ENCODE assay signal across 16 cellular contexts in genomic region chrX:4182010-4182806, GRCh38.
DNase-seq lines count a peak whose midpoint lies in the region; ATAC-seq, FAIRE-seq and TF ChIP-seq lines count a peak whose summit lies in the region.
"Had no signal": no experiment of that assay in that cellular context is flagged by ENCODE, and none has a peak within 500 bp of the region (broad histone marks: within the 10 kb centered on the region; RNA-seq: fewer than 3 reads in every experiment).

No MANE protein-coding gene starts in this region.

- H3K9me3 Mint-ChIP-seq in H9 (peaks cover 16 to 17% of the 10 kb centered on the region in 2 experiments), type B pancreatic cell (no peaks in the 10 kb centered on the region)

- H4K20me1 ChIP-seq in H9 (ENCODE audit: control insufficient read depth, insufficient read depth, insufficient read length) (no peaks in the 10 kb centered on the region), H1 (replicated peaks in 1 of 2; ENCODE audit: control insufficient read depth in 1 of 2, insufficient read depth in 2 of 2, low read length in 2 of 2) (no peaks in the 10 kb centered on the region)

- H3K79me2 ChIP-seq in H9 (ENCODE audit: insufficient read depth, low read length): no peaks in the 10 kb centered on the region
- H3K79me2 ChIP-seq in H1 (ENCODE audit: control insufficient read depth in 1 of 2, insufficient read depth in 2 of 2, low read length in 2 of 2): no peaks in the 10 kb centered on the region

- POLR2A ChIA-PET in H1 (lab: Charles Lee; ENCODE audit: partially characterized antibody): interaction anchor here (0.6 kb wide), 1 partner anchor 204 kb away, joined by 3 read pairs; no protein-coding TSS in a partner anchor

- no peak overlapping the region for H2BK120ac ChIP-seq in H9 (ENCODE audit: low read depth, low read length, poor library complexity, severe bottlenecking)
- no peak overlapping the region for H2BK120ac ChIP-seq in H1 (replicated peaks; ENCODE audit: low read depth, low read length)

- H2AK5ac ChIP-seq in H9 (ENCODE audit: insufficient read length, low read length) (no peak overlapping the region), H1 (ENCODE audit: low read depth, low read length) (no peak overlapping the region)

- H3K4me1 ChIP-seq in H9 (ENCODE audit: insufficient read depth, low read length): peaks cover 5% of the 10 kb centered on the region; the same call in 1 of the 2 replicates
- 0 out of 7 replicates have a peak, but pooled peaks cover 0 to 2% (median 0%) of the 10 kb centered on the region in 4 experiments for H3K4me1 ChIP-seq in H1 (replicated peaks in 1 of 4; ENCODE audit: control insufficient read depth in 3 of 4, insufficient read depth in 4 of 4, low read length in 3 of 4)

- TF ChIP-seq CTCF in H9 (conservative IDR thresholded peaks at IDR 0.05): no peak
- no peak for TF ChIP-seq CTCF in H1 (IDR thresholded peaks at IDR 0.05; ENCODE audit: control extremely low read depth in 1 of 3, insufficient read depth in 1 of 3, low read depth in 1 of 3, low read length in 3 of 3)
- no peak for TF ChIP-seq CTCF in type B pancreatic cell (conservative IDR thresholded peaks at IDR 0.05)

- H3K9ac ChIP-seq in H9 (ENCODE audit: extremely low read depth, insufficient read length, low read length) (peak overlapping the region; percentile 51), H1 (replicated peaks in 1 of 4; ENCODE audit: extremely low read depth in 1 of 4, low read depth in 3 of 4, low read length in 3 of 4) (no peak overlapping the region)

- peak; percentile 85 for FAIRE-seq in H1 (lab: Jason Lieb, UNC)

- H2BK15ac ChIP-seq in H9 (ENCODE audit: low read depth, low read length): no peak overlapping the region
- H2BK15ac ChIP-seq in H1 (ENCODE audit: low read length): no peak overlapping the region

- H3T11ph ChIP-seq in H9 (ENCODE audit: low read length): peak overlapping the region; percentile 97

- H3K23me2 ChIP-seq in H9 (ENCODE audit: insufficient read length, low read depth, low read length, poor library complexity, severe bottlenecking): no peaks in the 10 kb centered on the region
- H3K23me2 ChIP-seq in H1 (ENCODE audit: low read depth, low read length): no peaks in the 10 kb centered on the region

- H2AFZ ChIP-seq in H9 (ENCODE audit: low read length): peak overlapping the region; percentile 80
- no peak overlapping the region; the same call in 1 of the 2 replicates for H2AFZ ChIP-seq in H1 (ENCODE audit: low read length)

- H3K4me3 ChIP-seq in H1 (ENCODE audit: extremely low read depth in 1 of 4, insufficient read depth in 2 of 4, low read depth in 3 of 4, low read length in 4 of 4): no peak overlapping the region
- H3K4me3 ChIP-seq: MG63 had no signal

- H3K36me3 ChIP-seq in H1 (ENCODE audit: control insufficient read depth in 2 of 4, insufficient read depth in 4 of 4, low read length in 3 of 4): no peaks in the 10 kb centered on the region
- H3K36me3 ChIP-seq: MG63 had no signal

- H3K18ac ChIP-seq in H9 (ENCODE audit: insufficient read length, low read depth, low read length): peak overlapping the region; percentile 96
- H3K18ac ChIP-seq in H1 (ENCODE audit: extremely low read depth, low read length): peak overlapping the region; percentile 48

- H3K27me3 Mint-ChIP-seq in H9 (ENCODE audit: low read depth) (no peaks in the 10 kb centered on the region), type B pancreatic cell (no peaks in the 10 kb centered on the region)

- H3K27ac ChIP-seq in H9 (ENCODE audit: insufficient read length, low read depth, low read length): peak overlapping the region; percentile 97
- no peak overlapping the region for H3K27ac ChIP-seq in H1 (ENCODE audit: low read depth, low read length)

- peak overlapping the region; percentile 36 for H4K91ac ChIP-seq in H9 (ENCODE audit: insufficient read length, low read depth, low read length)
- H4K91ac ChIP-seq in H1 (replicated peaks; ENCODE audit: insufficient read length, low read length): no peak overlapping the region

- H4K8ac ChIP-seq in H9 (replicated peaks; ENCODE audit: insufficient read length, low read depth, low read length): no peak overlapping the region
- H4K8ac ChIP-seq in H1 (ENCODE audit: extremely low read depth, insufficient read depth, low read length): no peak overlapping the region

- H3K27me3 ChIP-seq in H9 (ENCODE audit: insufficient read depth, low read length) (no peaks in the 10 kb centered on the region), H1 (replicated peaks in 1 of 4; ENCODE audit: control insufficient read depth in 3 of 4, extremely low read depth in 1 of 4, insufficient read depth in 3 of 4, low read length in 3 of 4) (no peaks in the 10 kb centered on the region)
- H3K27me3 ChIP-seq: MG63 had no signal

- H3K36me3 Mint-ChIP-seq in H9 (ENCODE audit: insufficient read depth in 1 of 3, low read depth in 3 of 3) (peaks cover 2 to 16% (median 10%) of the 10 kb centered on the region in 3 experiments; a peak in 6 of 7 replicates), type B pancreatic cell (no peaks in the 10 kb centered on the region)

- H3K9me3 ChIP-seq in H9 (ENCODE audit: control insufficient read depth, low read depth, low read length) (no peaks in the 10 kb centered on the region), H1 (ENCODE audit: insufficient read depth in 2 of 2, low read depth in 1 of 2, low read length in 1 of 2) (no peaks in the 10 kb centered on the region)
- H3K9me3 ChIP-seq: MG63 had no signal

- WGBS in H9 (ENCODE audit: extremely low coverage, insufficient read length, low lambda C conversion rate): no CpG with 5 or more reads among the region's 6 CpGs
- WGBS in H1 (ENCODE audit: extremely low coverage in 1 of 2, insufficient coverage in 1 of 2, insufficient read length in 1 of 2, insufficient replicate concordance in 2 of 2, low coverage in 1 of 2, low lambda C conversion rate in 2 of 2, missing lambda C conversion rate in 1 of 2), 2 experiments: 48% methylated on average over 6 of the region's 6 CpGs; no CpG with 5 or more reads in 1 of the 2 experiments

- peak overlapping the region; percentile 76 for H4K5ac ChIP-seq in H9 (ENCODE audit: insufficient read length, low read depth, low read length)
- no peak overlapping the region for H4K5ac ChIP-seq in H1 (ENCODE audit: insufficient read length, low read depth, low read length)

- TF ChIP-seq RAD21 in H1 (IDR thresholded peaks at IDR 0.05 in 1 of 2, conservative IDR thresholded peaks at IDR 0.05 in 1 of 2; ENCODE audit: low read depth in 2 of 2, low read length in 2 of 2): no peak

- H3K4ac ChIP-seq in H9 (ENCODE audit: low read depth, low read length): no peak overlapping the region; the same call in 1 of the 2 replicates
- H3K4ac ChIP-seq in H1 (replicated peaks; ENCODE audit: insufficient read length, low read depth, low read length): no peak overlapping the region

- no peak for TF ChIP-seq EP300 in H1 (IDR thresholded peaks at IDR 0.05; ENCODE audit: borderline replicate concordance in 1 of 2, low read depth in 2 of 2, low read length in 2 of 2)

- DNase-seq in H9: peak; percentile 71
- DNase-seq in H1 (ENCODE audit: low read depth in 1 of 2, low spot score in 2 of 2): peak; percentile 7 to 41
- DNase-seq in islet precursor cell: peak; percentile 94
- no peak for DNase-seq in type B pancreatic cell (ENCODE audit: extremely low spot score, unreplicated experiment)
- no peak for DNase-seq in hepatic stellate cell (ENCODE audit: low spot score)
- DNase-seq: COR-L47; DMS53; MG63; NCI-H1105; NCI-H1694; NCI-H69; NK-92 treated with Interleukin-12 subunit alpha and Interleukin-12 subunit beta, amount 100 ng/mL, for 24 hours; RPMI8226; SIG-M5 had no signal

- H3K79me1 ChIP-seq in H9 (ENCODE audit: insufficient read depth, low read depth, low read length, poor library complexity, severe bottlenecking) (no peaks in the 10 kb centered on the region), H1 (ENCODE audit: low read depth, low read length) (no peaks in the 10 kb centered on the region)

- H2BK20ac ChIP-seq in H9 (ENCODE audit: low read depth, low read length, poor library complexity, severe bottlenecking): no peak overlapping the region
- 0 out of 2 replicates have a peak overlapping the region, but pooled peaks have one; percentile 61 for H2BK20ac ChIP-seq in H1 (ENCODE audit: low read length)

- no peak for TF ChIP-seq POLR2A in H1 (IDR thresholded peaks at IDR 0.05; ENCODE audit: control extremely low read depth in 1 of 2, low read depth in 2 of 2, low read length in 2 of 2)

- peak overlapping the region; percentile 85 to 98 (median 94) for H3K27ac Mint-ChIP-seq in H9
- peak overlapping the region; percentile 67 for H3K27ac Mint-ChIP-seq in type B pancreatic cell

- H3K23ac ChIP-seq in H9 (ENCODE audit: insufficient read length, low read depth, low read length): no peak overlapping the region
- H3K23ac ChIP-seq in H1 (ENCODE audit: insufficient read length): no peak overlapping the region

- H2BK12ac ChIP-seq in H9 (ENCODE audit: insufficient read length, low read depth, low read length) (peak overlapping the region; percentile 11), H1 (ENCODE audit: low read depth, low read length) (no peak overlapping the region)

- H3K4me2 ChIP-seq in H9 (ENCODE audit: insufficient read depth, insufficient read length, low read length): peak overlapping the region; percentile 62
- peak overlapping the region; percentile 38 to 56 for H3K4me2 ChIP-seq in H1 (ENCODE audit: insufficient read depth in 1 of 2, low read depth in 2 of 2, low read length in 2 of 2)

- H3K14ac ChIP-seq in H9 (ENCODE audit: insufficient read depth, low read length): peak overlapping the region; percentile 89; the same call in 1 of the 2 replicates
- no peak overlapping the region for H3K14ac ChIP-seq in H1 (ENCODE audit: insufficient read length)

- CTCF ChIA-PET in H1 (lab: Charles Lee; ENCODE audit: partially characterized antibody): no interaction called here

- H3K4me3 Mint-ChIP-seq in H9: peak overlapping the region in 1 of 2 experiments; percentile 35; a peak in 2 of 5 replicates
- H3K4me3 Mint-ChIP-seq in type B pancreatic cell: peak overlapping the region; percentile 23

- H3K56ac ChIP-seq in H9 (ENCODE audit: insufficient read length, low read depth, low read length) (peak overlapping the region; percentile 34), H1 (replicated peaks; ENCODE audit: insufficient read length, low read depth, low read length) (no peak overlapping the region)

- H3K4me1 Mint-ChIP-seq in H9 (peaks cover 26 to 27% of the 10 kb centered on the region in 2 experiments), type B pancreatic cell (ENCODE audit: unreplicated experiment) (no peaks in the 10 kb centered on the region)

- ATAC-seq in GM18907 (IDR thresholded peaks at IDR 0.05; ENCODE audit: unreplicated experiment) (no peak), HG03565 (IDR thresholded peaks at IDR 0.05; ENCODE audit: unreplicated experiment) (no peak)

- peak overlapping the region; percentile 69 for H2BK5ac ChIP-seq in H9 (ENCODE audit: insufficient read length, low read length)
- peak overlapping the region; percentile 66; the same call in 1 of the 2 replicates for H2BK5ac ChIP-seq in H1 (ENCODE audit: low read depth, low read length)

TF ChIP-seq in H1, 55 proteins besides CTCF, POLR2A, EP300 and RAD21 (continues in another document):
- 0 out of 2 replicates have a peak, but pooled peaks have one; percentile 17 for TF ChIP-seq TCF12 (IDR thresholded peaks at IDR 0.05; ENCODE audit: low read depth, low read length)
- no peak; the same call in 1 of the 2 replicates for TF ChIP-seq RBBP5 (IDR thresholded peaks at IDR 0.05; ENCODE audit: borderline replicate concordance, low read depth, low read length)
- TF ChIP-seq EGR1 (IDR thresholded peaks at IDR 0.05; ENCODE audit: borderline replicate concordance, low read depth, low read length): no peak

Comparison
In these comparisons a context has a peak if more than half of its experiments do, and no peak if none do; other contexts are left out.
1. DNase-seq: peak in H9 (single experiment), H1 (2 of 2) and islet precursor cell (single experiment); none in type B pancreatic cell (single experiment) and hepatic stellate cell (single experiment).